1 cellular context compared by ENCODE assay signal in genomic region chr12:90940872-90941499, GRCh38.
TF ChIP-seq lines count a peak whose summit lies in the region.

No MANE protein-coding gene starts in this region.

TF ChIP-seq in IMR-90, 13 proteins besides CTCF, POLR2A, EP300 and RAD21 (continued from another document):
- TF ChIP-seq ELK1 (IDR thresholded peaks at IDR 0.05; ENCODE audit: borderline replicate concordance, low read depth, low read length) (no peak), USF2 (IDR thresholded peaks at IDR 0.05; ENCODE audit: low read depth, low read length) (no peak), MXI1 (IDR thresholded peaks at IDR 0.05; ENCODE audit: borderline replicate concordance, low read depth, low read length) (no peak), CEBPB (IDR thresholded peaks at IDR 0.05; ENCODE audit: low read depth, low read length) (peak; percentile 69; the same call in 1 of the 2 replicates)
TF ChIP-seq in IMR-90: peak in this region for 2.
